16 cellular contexts compared by ENCODE assay signal in genomic region chr14:104350463-104351185, GRCh38.
A peak's percentile ranks its signal among the peaks of the same experiment; 100 is the strongest.
DNase-seq lines count a peak whose midpoint lies in the region; ATAC-seq and TF ChIP-seq lines count a peak whose summit lies in the region.
"Had no signal": no experiment of that assay in that cellular context is flagged by ENCODE, and none has a peak within 500 bp of the region (broad histone marks: within the 10 kb centered on the region; RNA-seq: fewer than 3 reads in every experiment).

No MANE protein-coding gene starts in this region.

- no peak overlapping the region for H3K4me3 Mint-ChIP-seq in activated naive CD4-positive, alpha-beta T cell treated with anti-CD3 and anti-CD28 coated beads, Interleukin-2, amount 10 ng/mL, durations not matched to agents 7 days and 5 days
- H3K4me3 Mint-ChIP-seq in progenitor cell of endocrine pancreas (ENCODE audit: low read depth) = no peak overlapping the region
- H3K4me3 Mint-ChIP-seq: stimulated activated effector memory CD8-positive, alpha-beta T cell treated with anti-CD3 and anti-CD28 coated beads, Interleukin-12 subunit alpha, Interleukin-12 subunit beta, amount 100 ng/mL, for 72 hours had no signal

- no peaks in the 10 kb centered on the region for H3K36me3 Mint-ChIP-seq in activated naive CD4-positive, alpha-beta T cell treated with anti-CD3 and anti-CD28 coated beads, Interleukin-2, amount 10 ng/mL, durations not matched to agents 7 days and 5 days
- no peaks in the 10 kb centered on the region for H3K36me3 Mint-ChIP-seq in progenitor cell of endocrine pancreas (ENCODE audit: insufficient read depth)
- H3K36me3 Mint-ChIP-seq: stimulated activated effector memory CD8-positive, alpha-beta T cell treated with anti-CD3 and anti-CD28 coated beads, Interleukin-12 subunit alpha, Interleukin-12 subunit beta, amount 100 ng/mL, for 72 hours had no signal

- H3K4me3 ChIP-seq in BE2C (ENCODE audit: low read depth, low read length) (no peak overlapping the region), choroid plexus epithelial cell (ENCODE audit: low read depth, low read length) (no peak overlapping the region), mucosa of descending colon (no peak overlapping the region), esophagus muscularis mucosa (no peak overlapping the region)
- H3K4me3 ChIP-seq: body of pancreas, HAP-1, heart right ventricle, psoas muscle had no signal

- H3K9me3 Mint-ChIP-seq in activated naive CD4-positive, alpha-beta T cell treated with anti-CD3 and anti-CD28 coated beads, Interleukin-2, amount 10 ng/mL, durations not matched to agents 7 days and 5 days = no peaks in the 10 kb centered on the region
- H3K9me3 Mint-ChIP-seq in progenitor cell of endocrine pancreas (ENCODE audit: low read depth) = peaks cover 3% of the 10 kb centered on the region

- no peak for TF ChIP-seq POLR2A in esophagus muscularis mucosa (IDR thresholded peaks at IDR 0.05; ENCODE audit: low read depth)

- peaks cover 14% of the 10 kb centered on the region for H3K27me3 Mint-ChIP-seq in activated naive CD4-positive, alpha-beta T cell treated with anti-CD3 and anti-CD28 coated beads, Interleukin-2, amount 10 ng/mL, durations not matched to agents 7 days and 5 days
- peaks cover 24% of the 10 kb centered on the region for H3K27me3 Mint-ChIP-seq in progenitor cell of endocrine pancreas

- DNase-seq in BE2C = peak; percentile 13
- peak; percentile 65 for DNase-seq in NCI-H1092 treated with DMSO at 0.1 percent for 48 hours (lab: John Stamatoyannopoulos, UW)
- DNase-seq in choroid plexus epithelial cell (ENCODE audit: low read depth) = peak; percentile 30
- peak in 2 of 3 donors; percentile 26 for DNase-seq in mucosa of descending colon
- no peak for DNase-seq in stimulated activated naive CD4-positive, alpha-beta T cell treated with Interleukin-2 at 50 U/mL for 16 hours (lab: John Stamatoyannopoulos, UW)
- no peak for DNase-seq in activated naive CD4-positive, alpha-beta T cell treated with anti-CD3 and anti-CD28 coated beads, Interleukin-2, amount 10 ng/mL, durations not matched to agents 7 days and 5 days
- no peak for DNase-seq in esophagus muscularis mucosa (ENCODE audit: extremely low spot score)
- DNase-seq in progenitor cell of endocrine pancreas (ENCODE audit: low spot score, unreplicated experiment) = no peak
- DNase-seq: heart right ventricle; mammary epithelial cell; psoas muscle; stimulated activated CD4-positive, alpha-beta T cell treated with anti-CD3 and anti-CD28 coated beads, Interleukin-2, amount 100 ng/mL, for 24 hours had no signal

- 23% methylated on average over 8 of the region's 8 CpGs for WGBS in esophagus muscularis mucosa

- no peaks in the 10 kb centered on the region for H3K4me1 Mint-ChIP-seq in activated naive CD4-positive, alpha-beta T cell treated with anti-CD3 and anti-CD28 coated beads, Interleukin-2, amount 10 ng/mL, durations not matched to agents 7 days and 5 days
- H3K4me1 Mint-ChIP-seq in progenitor cell of endocrine pancreas (ENCODE audit: low read depth) = peaks cover 2% of the 10 kb centered on the region
- H3K4me1 Mint-ChIP-seq: stimulated activated effector memory CD8-positive, alpha-beta T cell treated with anti-CD3 and anti-CD28 coated beads, Interleukin-12 subunit alpha, Interleukin-12 subunit beta, amount 100 ng/mL, for 72 hours had no signal

- H3K27ac ChIP-seq in esophagus muscularis mucosa (replicated peaks in 1 of 4) = no peak overlapping the region
- H3K27ac ChIP-seq: body of pancreas, psoas muscle had no signal

- ATAC-seq in mucosa of descending colon = no peak
- ATAC-seq: activated CD4-positive, CD25-positive, alpha-beta regulatory T cell treated with anti-CD3 and anti-CD28 coated beads, Interleukin-2, amount 50 U/mL, for 24 hours; body of pancreas; psoas muscle; stimulated activated effector memory CD8-positive, alpha-beta T cell treated with anti-CD3 and anti-CD28 coated beads, Interleukin-12 subunit alpha, Interleukin-12 subunit beta, amount 100 ng/mL, for 72 hours had no signal

- intact Hi-C loops in mucosa of descending colon (cut with DNase I, micrococcal nuclease) (no loop called here), esophagus muscularis mucosa (cut with DNase I) (no loop called here)

- H3K4me1 ChIP-seq in BE2C (no peaks in the 10 kb centered on the region; the same call in 1 of the 2 replicates), mucosa of descending colon (ENCODE audit: low read depth) (no peaks in the 10 kb centered on the region), esophagus muscularis mucosa (peaks cover 0 to 12% (median 9%) of the 10 kb centered on the region in 4 donors)
- H3K4me1 ChIP-seq: body of pancreas, HAP-1, psoas muscle had no signal

- CTCF ChIA-PET in activated naive CD4-positive, alpha-beta T cell treated with anti-CD3 and anti-CD28 coated beads, Interleukin-2, amount 10 ng/mL, durations not matched to agents 7 days and 5 days (lab: Charles Lee) = no interaction called here

- TF ChIP-seq CTCF in BE2C (IDR thresholded peaks at IDR 0.05; ENCODE audit: low read depth, low read length) (no peak), choroid plexus epithelial cell (conservative IDR thresholded peaks at IDR 0.05; ENCODE audit: low read depth, low read length) (no peak), mucosa of descending colon (IDR thresholded peaks at IDR 0.05) (no peak), esophagus muscularis mucosa (IDR thresholded peaks at IDR 0.05) (no peak), progenitor cell of endocrine pancreas (IDR thresholded peaks at IDR 0.05; ENCODE audit: unreplicated experiment) (no peak)

- no peak overlapping the region for H3K27ac Mint-ChIP-seq in activated naive CD4-positive, alpha-beta T cell treated with anti-CD3 and anti-CD28 coated beads, Interleukin-2, amount 10 ng/mL, durations not matched to agents 7 days and 5 days
- no peak overlapping the region for H3K27ac Mint-ChIP-seq in progenitor cell of endocrine pancreas
- H3K27ac Mint-ChIP-seq: stimulated activated effector memory CD8-positive, alpha-beta T cell treated with anti-CD3 and anti-CD28 coated beads, Interleukin-12 subunit alpha, Interleukin-12 subunit beta, amount 100 ng/mL, for 72 hours had no signal

- TF ChIP-seq EP300 in esophagus muscularis mucosa (IDR thresholded peaks at IDR 0.05) = no peak

- H3K27me3 ChIP-seq in BE2C (no peaks in the 10 kb centered on the region), esophagus muscularis mucosa (peaks cover 0 to 46% (median 0%) of the 10 kb centered on the region in 4 donors)
- H3K27me3 ChIP-seq: body of pancreas had no signal

- H3K9me3 ChIP-seq in BE2C (no peaks in the 10 kb centered on the region), mucosa of descending colon (no peaks in the 10 kb centered on the region), esophagus muscularis mucosa (peaks cover 0 to 14% (median 12%) of the 10 kb centered on the region in 4 donors)
- H3K9me3 ChIP-seq: body of pancreas, HAP-1, psoas muscle had no signal

- H3K36me3 ChIP-seq in BE2C (no peaks in the 10 kb centered on the region), mucosa of descending colon (ENCODE audit: low read depth) (no peaks in the 10 kb centered on the region), esophagus muscularis mucosa (no peaks in the 10 kb centered on the region)
- H3K36me3 ChIP-seq: HAP-1, heart right ventricle had no signal

Comparison
In these comparisons a context has a peak if more than half of its experiments do, and no peak if none do; other contexts are left out.
1. DNase-seq: peak in BE2C (single experiment), NCI-H1092 treated with DMSO at 0.1 percent for 48 hours (single experiment), choroid plexus epithelial cell (single experiment) and mucosa of descending colon (2 of 3); none in stimulated activated naive CD4-positive, alpha-beta T cell treated with Interleukin-2 at 50 U/mL for 16 hours (single experiment), activated naive CD4-positive, alpha-beta T cell treated with anti-CD3 and anti-CD28 coated beads, Interleukin-2, amount 10 ng/mL, durations not matched to agents 7 days and 5 days (single experiment), esophagus muscularis mucosa (single experiment) and progenitor cell of endocrine pancreas (single experiment).